17 cellular contexts compared by ENCODE assay signal in the genomic region with DNA sequence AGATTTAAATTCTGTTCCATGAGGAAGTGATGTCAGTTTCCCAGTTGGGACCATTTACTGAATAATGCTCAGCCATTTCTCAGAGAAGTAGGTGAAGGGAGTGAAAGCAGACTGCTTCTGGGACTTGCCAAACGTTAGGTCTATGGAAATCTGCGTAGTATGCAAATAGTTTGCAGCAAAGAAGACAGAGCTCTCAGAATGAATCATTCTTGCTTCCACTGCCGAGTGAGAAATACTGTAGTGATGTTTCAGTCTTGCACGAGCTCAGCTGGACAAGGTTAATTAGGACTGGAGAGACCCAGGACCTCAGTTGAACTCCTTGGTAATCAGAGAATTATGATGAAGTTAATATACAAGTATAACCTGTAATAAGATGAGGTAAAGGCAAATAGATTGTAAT.
DNase-seq lines count a peak whose midpoint lies in the region; ATAC-seq and TF ChIP-seq lines count a peak whose summit lies in the region.
"Had no signal": no experiment of that assay in that cellular context is flagged by ENCODE, and none has a peak within 500 bp of the region (broad histone marks: within the 10 kb centered on the region; RNA-seq: fewer than 3 reads in every experiment).

No MANE protein-coding gene starts in this region.

- no peak overlapping the region for H3K4me3 Mint-ChIP-seq in natural killer cell treated with Interleukin-12 subunit alpha and Interleukin-12 subunit beta and Interleukin-15 and Interleukin-18, amount 100 ng/mL, for 72 hours
- H3K4me3 Mint-ChIP-seq: activated CD4-positive, alpha-beta T cell treated with anti-CD3 and anti-CD28 coated beads for 36 hours; T-helper 17 cell had no signal

- H3K36me3 Mint-ChIP-seq in natural killer cell treated with Interleukin-12 subunit alpha and Interleukin-12 subunit beta and Interleukin-15 and Interleukin-18, amount 100 ng/mL, for 72 hours = no peaks in the 10 kb centered on the region

- H3K27ac Mint-ChIP-seq in natural killer cell treated with Interleukin-12 subunit alpha and Interleukin-12 subunit beta and Interleukin-15 and Interleukin-18, amount 100 ng/mL, for 72 hours = no peak overlapping the region
- H3K27ac Mint-ChIP-seq: activated CD4-positive, alpha-beta T cell treated with anti-CD3 and anti-CD28 coated beads for 36 hours; T-helper 17 cell had no signal

- in situ Hi-C loops in GM13977 (cut with MboI; ENCODE audit: low pct_unique_long_range_greater_than_20kb, low sequenced_read_pairs, unreplicated experiment) = no loop called here

- H3K9me3 Mint-ChIP-seq in natural killer cell treated with Interleukin-12 subunit alpha and Interleukin-12 subunit beta and Interleukin-15 and Interleukin-18, amount 100 ng/mL, for 72 hours = no peaks in the 10 kb centered on the region

- ATAC-seq in GM19463 (IDR thresholded peaks at IDR 0.05; ENCODE audit: unreplicated experiment) (peak; percentile 96), HG02840 (IDR thresholded peaks at IDR 0.05; ENCODE audit: low FRiP score, unreplicated experiment) (peak; percentile 67), HG03469 (IDR thresholded peaks at IDR 0.05; ENCODE audit: unreplicated experiment) (peak; percentile 90)
- ATAC-seq in natural killer cell treated with Interleukin-12 subunit alpha and Interleukin-12 subunit beta and Interleukin-15 and Interleukin-18, amount 100 ng/mL, for 72 hours = no peak
- ATAC-seq: activated CD4-positive, alpha-beta T cell treated with anti-CD3 and anti-CD28 coated beads for 36 hours; psoas muscle; T-helper 17 cell had no signal

- H3K4me1 Mint-ChIP-seq in natural killer cell treated with Interleukin-12 subunit alpha and Interleukin-12 subunit beta and Interleukin-15 and Interleukin-18, amount 100 ng/mL, for 72 hours (ENCODE audit: low read depth in 2 of 2) = no peaks in the 10 kb centered on the region
- H3K4me1 Mint-ChIP-seq: activated CD4-positive, alpha-beta T cell treated with anti-CD3 and anti-CD28 coated beads for 36 hours; T-helper 17 cell had no signal

- H3K27me3 Mint-ChIP-seq in natural killer cell treated with Interleukin-12 subunit alpha and Interleukin-12 subunit beta and Interleukin-15 and Interleukin-18, amount 100 ng/mL, for 72 hours = no peaks in the 10 kb centered on the region

- peak; percentile 43 for DNase-seq in GM13977 (ENCODE audit: low spot score)
- no peak for DNase-seq in retina
- no peak for DNase-seq in natural killer cell treated with Interleukin-12 subunit alpha and Interleukin-12 subunit beta and Interleukin-15 and Interleukin-18, amount 100 ng/mL, for 72 hours (ENCODE audit: low spot score)
- DNase-seq in stimulated activated CD4-positive, alpha-beta T cell treated with anti-CD3 and anti-CD28 coated beads, Interleukin-15, amount 100 ng/mL, for 24 hours = no peak
- DNase-seq in COLO829 (ENCODE audit: low spot score) = no peak
- DNase-seq: ACHN; activated CD4-positive, alpha-beta T cell treated with anti-CD3 and anti-CD28 coated beads for 36 hours; activated T-cell treated with anti-CD3 and anti-CD28 coated beads, Interleukin-2, amount 50 U/mL, for 1 hour; Calu3; cerebellar nuclear complex; MM.1S; psoas muscle; T-helper 17 cell; uterus had no signal

- TF ChIP-seq CTCF in GM13977 (IDR thresholded peaks at IDR 0.05; ENCODE audit: extremely low read depth, insufficient read depth, missing control alignments) = no peak

Comparison
In these comparisons a context has a peak if more than half of its experiments do, and no peak if none do; other contexts are left out.
1. ATAC-seq: peak in GM19463 (single experiment), HG02840 (single experiment) and HG03469 (single experiment); none in natural killer cell treated with Interleukin-12 subunit alpha and Interleukin-12 subunit beta and Interleukin-15 and Interleukin-18, amount 100 ng/mL, for 72 hours (0 of 2).